Comparison of ENCODE assay signal across 19 cellular contexts in genomic region chr7:47080816-47081215, GRCh38.
DNase-seq lines count a peak whose midpoint lies in the region; ATAC-seq and TF ChIP-seq lines count a peak whose summit lies in the region.
"Had no signal": no experiment of that assay in that cellular context is flagged by ENCODE, and none has a peak within 500 bp of the region (broad histone marks: within the 10 kb centered on the region; RNA-seq: fewer than 3 reads in every experiment).

No MANE protein-coding gene starts in this region.

- peak; percentile 39 to 61 (median 52) for ATAC-seq in heart left ventricle
- no peak for ATAC-seq in HG02973 (IDR thresholded peaks at IDR 0.05; ENCODE audit: unreplicated experiment)
- no peak for ATAC-seq in esophagus mucosa
- ATAC-seq: CD8-positive, alpha-beta T cell had no signal

- H3K4me3 ChIP-seq in heart left ventricle, result no peak overlapping the region
- no peak overlapping the region for H3K4me3 ChIP-seq in right atrium auricular region
- no peak overlapping the region for H3K4me3 ChIP-seq in WERI-Rb-1 (ENCODE audit: low read depth, low read length)
- H3K4me3 ChIP-seq: right lobe of liver, transverse colon had no signal

- H3K4me1 ChIP-seq in heart left ventricle, result peaks cover 0 to 8% (median under 1%) of the 10 kb centered on the region in 12 donors
- no peaks in the 10 kb centered on the region for H3K4me1 ChIP-seq in right atrium auricular region
- H3K4me1 ChIP-seq: right lobe of liver, transverse colon had no signal

- CTCF ChIA-PET in GM10248 (lab: Yijun Ruan, JAX), result no interaction called here

- POLR2A ChIA-PET in GM10248 (lab: Yijun Ruan, JAX), result no interaction called here

- H3K27ac ChIP-seq in heart left ventricle, result no peak overlapping the region
- no peak overlapping the region for H3K27ac ChIP-seq in right atrium auricular region
- H3K27ac ChIP-seq in WERI-Rb-1, result no peak overlapping the region
- H3K27ac ChIP-seq: right lobe of liver, transverse colon had no signal

- WGBS in heart left ventricle, 4 donors, result 67 to 81% (median 78%) methylated on average over 3 of the region's 3 CpGs

- DNase-seq in heart left ventricle (no peak), right atrium auricular region (ENCODE audit: low spot score) (no peak), WERI-Rb-1 (peak; percentile 67), left kidney (ENCODE audit: low read depth, low spot score) (peak; percentile 57), ureter (ENCODE audit: low spot score) (no peak), GM10248 (ENCODE audit: extremely low spot score) (no peak)
- DNase-seq: activated CD4-positive, alpha-beta T cell treated with anti-CD3 and anti-CD28 coated beads for 48 hours; activated naive CD4-positive, alpha-beta T cell treated with Interleukin-2 at 50 U/mL for 16 hours; anterior cingulate cortex; CD8-positive, alpha-beta T cell; endodermal cell; foreskin melanocyte; GF-D8; NCI-H146; right lobe of liver; stimulated activated CD4-positive, alpha-beta T cell treated with anti-CD3 and anti-CD28 coated beads, Interleukin-1b, Interleukin-23, amount 100 ng/mL, for 48 hours; transverse colon had no signal

- H3K36me3 ChIP-seq in heart left ventricle (no peaks in the 10 kb centered on the region), right atrium auricular region (no peaks in the 10 kb centered on the region), WERI-Rb-1 (no peaks in the 10 kb centered on the region)
- H3K36me3 ChIP-seq: right lobe of liver, transverse colon had no signal

- TF ChIP-seq CTCF in heart left ventricle (IDR thresholded peaks at IDR 0.05) (no peak), right atrium auricular region (IDR thresholded peaks at IDR 0.05) (no peak), WERI-Rb-1 (IDR thresholded peaks at IDR 0.05; ENCODE audit: low read depth, low read length) (no peak), GM10248 (IDR thresholded peaks at IDR 0.05; ENCODE audit: control extremely low read depth, extremely low read depth, low read depth, missing control alignments) (no peak)

- H3K9me3 ChIP-seq in heart left ventricle (no peaks in the 10 kb centered on the region), right atrium auricular region (peaks cover 0 to 3% of the 10 kb centered on the region in 2 donors), WERI-Rb-1 (ENCODE audit: severe bottlenecking) (no peaks in the 10 kb centered on the region)
- H3K9me3 ChIP-seq: right lobe of liver, transverse colon had no signal

- intact Hi-C loops in heart left ventricle (cut with DNase I), result loop anchor here in 6 of 10 donors (10.0 kb wide), 4 partner anchors 146 to 726 kb away; no protein-coding TSS in a partner anchor

- no peak for TF ChIP-seq POLR2A in heart left ventricle (IDR thresholded peaks at IDR 0.05)

- H3K27me3 ChIP-seq in heart left ventricle, result no peaks in the 10 kb centered on the region
- H3K27me3 ChIP-seq in right atrium auricular region, result no peaks in the 10 kb centered on the region
- no peaks in the 10 kb centered on the region for H3K27me3 ChIP-seq in WERI-Rb-1 (ENCODE audit: insufficient read depth, low read depth, severe bottlenecking)
- H3K27me3 ChIP-seq: right lobe of liver, transverse colon had no signal

Comparison
In these comparisons a context has a peak if more than half of its experiments do, and no peak if none do; other contexts are left out.
1. ATAC-seq: peak in heart left ventricle (4 of 4); none in HG02973 (single experiment) and esophagus mucosa (single experiment).
2. DNase-seq: peak in WERI-Rb-1 (single experiment) and left kidney (single experiment); none in heart left ventricle (0 of 5), right atrium auricular region (single experiment), ureter (single experiment) and GM10248 (single experiment).